Comparison of ENCODE assay signal across 9 cellular contexts in the genomic region with DNA sequence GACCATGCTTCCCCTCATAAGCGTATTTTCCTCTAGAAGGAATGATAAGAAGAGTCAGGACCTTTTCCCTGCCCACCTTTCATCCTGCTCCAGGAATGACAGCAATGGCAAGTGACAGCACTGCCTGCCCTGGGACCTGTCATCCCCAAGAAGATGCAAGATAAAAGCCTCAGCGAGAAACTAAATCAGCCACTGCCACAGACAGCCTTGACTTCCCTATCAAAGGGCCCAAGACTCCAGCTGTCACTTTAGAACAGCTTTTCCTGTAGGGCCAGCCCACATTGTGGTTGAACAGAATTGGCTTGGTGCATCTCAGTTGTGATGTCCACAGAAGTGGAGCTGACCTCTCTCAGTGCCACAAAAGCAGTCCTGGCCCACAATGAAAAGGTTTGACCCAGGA. TPM values are rescaled to one million over a fixed set of nuclear protein-coding genes. Genes with fewer than 3 reads are reported as not detected.
DNase-seq lines count a peak whose midpoint lies in the region; ATAC-seq and TF ChIP-seq lines count a peak whose summit lies in the region.
"Had no signal": no experiment of that assay in that cellular context is flagged by ENCODE, and none has a peak within 500 bp of the region (broad histone marks: within the 10 kb centered on the region; RNA-seq: fewer than 3 reads in every experiment).

No MANE protein-coding gene starts in this region.

- H2AFZ ChIP-seq in PC-3 (ENCODE audit: low read length), result no peak overlapping the region

- no peak overlapping the region for H3K27ac ChIP-seq in PC-3 (ENCODE audit: low read length)

- CTCF ChIA-PET in PC-3 (lab: Charles Lee), result no interaction called here

- H3K9ac ChIP-seq in PC-3 (ENCODE audit: low read length), result peak overlapping the region; percentile 96

- H3K4me2 ChIP-seq in PC-3 (ENCODE audit: low read length), result peak overlapping the region; percentile 94

- no peaks in the 10 kb centered on the region for H3K9me3 ChIP-seq in PC-3 (ENCODE audit: low read length)

- no peaks in the 10 kb centered on the region for H3F3A ChIP-seq in PC-3 (ENCODE audit: low read length, unreplicated experiment)

- no TSS peak for BruUV-seq in PC-3 (replicated peaks; lab: Mats Ljungman, UMichigan)

- no peak for ATAC-seq in PC-3
- no peak for ATAC-seq in GM19324 (IDR thresholded peaks at IDR 0.05; ENCODE audit: low FRiP score, unreplicated experiment)
- ATAC-seq in HG02798 (IDR thresholded peaks at IDR 0.05; ENCODE audit: poor library complexity, unreplicated experiment), result no peak

- intact Hi-C loops in PC-3 (cut with micrococcal nuclease), result no loop called here

- H3K79me2 ChIP-seq in PC-3 (ENCODE audit: low read length), result peaks cover 59% of the 10 kb centered on the region

- H3K27me3 ChIP-seq in PC-3 (ENCODE audit: low read length), result no peaks in the 10 kb centered on the region

- H3K9me2 ChIP-seq in PC-3 (replicated peaks; ENCODE audit: low read length), result no peaks in the 10 kb centered on the region

- peak overlapping the region; percentile 93 for H3K4me3 ChIP-seq in GM12875 (ENCODE audit: low read depth, low read length)
- peak overlapping the region; percentile 96 for H3K4me3 ChIP-seq in PC-3 (ENCODE audit: low read length)
- H3K4me3 ChIP-seq in epithelial cell of esophagus (ENCODE audit: low read length), result peak overlapping the region; percentile 95
- H3K4me3 ChIP-seq in retinal pigment epithelial cell (ENCODE audit: low read length), result peak overlapping the region; percentile 94

- TF ChIP-seq CTCF in GM12875 (IDR thresholded peaks at IDR 0.05; ENCODE audit: borderline replicate concordance, insufficient read depth, low read depth, low read length) (no peak), PC-3 (conservative IDR thresholded peaks at IDR 0.05; ENCODE audit: low read depth, low read length) (no peak), epithelial cell of esophagus (IDR thresholded peaks at IDR 0.05; ENCODE audit: insufficient read depth, low read depth, low read length, missing control alignments) (no peak), retinal pigment epithelial cell (conservative IDR thresholded peaks at IDR 0.05; ENCODE audit: low read depth, low read length) (no peak)

- DNase-seq in PC-3 (no peak), epithelial cell of esophagus (ENCODE audit: low read depth) (no peak), retinal pigment epithelial cell (ENCODE audit: low read depth) (no peak), 8988T (no peak)
- DNase-seq in activated CD4-positive, CD25-positive, alpha-beta regulatory T cell treated with anti-CD3 and anti-CD28 coated beads, Interleukin-2, amount 50 U/mL, for 72 hours, result no peak
- DNase-seq: dermis blood vessel endothelial cell had no signal

- H3K36me3 ChIP-seq in PC-3 (ENCODE audit: low read depth, low read length), result no peaks in the 10 kb centered on the region; the same call in 1 of the 2 replicates

- H4K20me1 ChIP-seq in PC-3 (ENCODE audit: low read length), result no peaks in the 10 kb centered on the region

- POLR2A ChIA-PET in PC-3 (lab: Charles Lee; ENCODE audit: unreplicated experiment), result interaction anchor here (0.6 kb wide), 1 partner anchor 50 kb away, joined by 13 read pairs; no protein-coding TSS in a partner anchor

- peaks cover 15% of the 10 kb centered on the region for H3K4me1 ChIP-seq in PC-3 (ENCODE audit: insufficient read depth, low read length)

RNA-seq across cellular contexts. Expression of a gene that starts 1.1 kb away (rescaled TPM):
- 65.7 and 94.5 TPM in 2 replicates for total RNA-seq in PC-3 (2014; rRNA removed)

RNA-seq across cellular contexts. Expression of a gene that starts 30.7 kb away (rescaled TPM):
- total RNA-seq in PC-3 (2014; rRNA removed), result 10.9 and 14.5 TPM in 2 replicates
- total RNA-seq: dermis blood vessel endothelial cell had no signal

RNA-seq across cellular contexts. Expression of a gene that starts 36.5 kb away (rescaled TPM):
- 135 and 167 TPM in 2 replicates for total RNA-seq in PC-3 (2014; rRNA removed)
